Comparison of ENCODE assay signal across 8 cellular contexts in genomic region chr19:1206063-1206732, GRCh38. TPM values are rescaled to one million over a fixed set of nuclear protein-coding genes. Genes with fewer than 3 reads are reported as not detected.
DNase-seq lines count a peak whose midpoint lies in the region; ATAC-seq and TF ChIP-seq lines count a peak whose summit lies in the region.

No MANE protein-coding gene starts in this region.

- H3K9me3 ChIP-seq in DND-41 (ENCODE audit: insufficient read depth, low read length, severe bottlenecking) (no peaks in the 10 kb centered on the region), PC-3 (ENCODE audit: low read length) (no peaks in the 10 kb centered on the region), osteoblast (ENCODE audit: low read depth, low read length) (no peaks in the 10 kb centered on the region)

- DNase-seq in DND-41 (no peak), PC-3 (no peak), epithelial cell of esophagus (ENCODE audit: low read depth) (no peak), osteoblast (ENCODE audit: insufficient read length, low spot score, missing footprints) (no peak), SIG-M5 treated with dmso at 0.1 percent for 504 hours (lab: John Stamatoyannopoulos, UW; ENCODE audit: unreplicated experiment) (no peak), D341Med (ENCODE audit: low spot score) (no peak), globus pallidus (ENCODE audit: low spot score) (no peak)

- no peaks in the 10 kb centered on the region for H3F3A ChIP-seq in PC-3 (ENCODE audit: low read length, unreplicated experiment)

- H3K4me3 ChIP-seq in DND-41 (ENCODE audit: low read depth in 1 of 2, low read length in 2 of 2): peak overlapping the region; percentile 78 to 80
- H3K4me3 ChIP-seq in PC-3 (ENCODE audit: low read length): peak overlapping the region; percentile 84
- H3K4me3 ChIP-seq in epithelial cell of esophagus (ENCODE audit: low read length): peak overlapping the region; percentile 73
- H3K4me3 ChIP-seq in osteoblast (ENCODE audit: insufficient read depth, low read length): peak overlapping the region; percentile 90

- peak overlapping the region; percentile 98 for H3K4me2 ChIP-seq in DND-41 (ENCODE audit: insufficient read depth, low read length)
- H3K4me2 ChIP-seq in PC-3 (ENCODE audit: low read length): peak overlapping the region; percentile 81
- peak overlapping the region; percentile 98 for H3K4me2 ChIP-seq in osteoblast (ENCODE audit: insufficient read depth, low read length)

- no TSS peak for BruUV-seq in PC-3 (replicated peaks; lab: Mats Ljungman, UMichigan)

- H3K4me1 ChIP-seq in DND-41 (ENCODE audit: insufficient read depth, low read length): peaks cover 56% of the 10 kb centered on the region
- peaks cover 9% of the 10 kb centered on the region; the same call in 1 of the 2 replicates for H3K4me1 ChIP-seq in PC-3 (ENCODE audit: insufficient read depth, low read length)
- peaks cover 23% of the 10 kb centered on the region for H3K4me1 ChIP-seq in osteoblast (ENCODE audit: insufficient read depth, low read length)

- peak overlapping the region; percentile 60 for H3K27ac ChIP-seq in DND-41 (ENCODE audit: low read length)
- H3K27ac ChIP-seq in PC-3 (ENCODE audit: low read length): no peak overlapping the region
- peak overlapping the region; percentile 79 for H3K27ac ChIP-seq in osteoblast (ENCODE audit: low read depth, low read length)

- ATAC-seq in DND-41 (ENCODE audit: insufficient read depth, low read depth) (no peak), PC-3 (no peak), HG03097 (IDR thresholded peaks at IDR 0.05; ENCODE audit: low FRiP score, unreplicated experiment) (no peak)

- intact Hi-C loops in PC-3 (cut with micrococcal nuclease): no loop called here

- H3K79me2 ChIP-seq in DND-41 (ENCODE audit: insufficient read depth, low read length) (peaks cover 53% of the 10 kb centered on the region), PC-3 (ENCODE audit: low read length) (peaks cover 50% of the 10 kb centered on the region), osteoblast (ENCODE audit: insufficient read depth, low read length) (peaks cover 49% of the 10 kb centered on the region)

- no peak for TF ChIP-seq CTCF in DND-41 (IDR thresholded peaks at IDR 0.05; ENCODE audit: borderline replicate concordance, extremely low read depth, low read length, poor library complexity, severe bottlenecking)
- no peak for TF ChIP-seq CTCF in PC-3 (conservative IDR thresholded peaks at IDR 0.05; ENCODE audit: low read depth, low read length)
- TF ChIP-seq CTCF in epithelial cell of esophagus (IDR thresholded peaks at IDR 0.05; ENCODE audit: insufficient read depth, low read depth, low read length, missing control alignments): no peak
- no peak for TF ChIP-seq CTCF in osteoblast (IDR thresholded peaks at IDR 0.05; ENCODE audit: extremely low read depth, low read depth, low read length)

- no peaks in the 10 kb centered on the region for H3K9me2 ChIP-seq in PC-3 (replicated peaks; ENCODE audit: low read length)

- 0 out of 2 replicates have a peak overlapping the region, but pooled peaks have one; percentile 38 for H2AFZ ChIP-seq in DND-41 (ENCODE audit: low read depth, low read length)
- no peak overlapping the region for H2AFZ ChIP-seq in PC-3 (ENCODE audit: low read length)
- no peak overlapping the region for H2AFZ ChIP-seq in osteoblast (ENCODE audit: low read length)

- H3K36me3 ChIP-seq in DND-41 (ENCODE audit: insufficient read depth, low read length) (peaks cover 34% of the 10 kb centered on the region), PC-3 (ENCODE audit: low read depth, low read length) (no peaks in the 10 kb centered on the region), osteoblast (ENCODE audit: insufficient read depth, low read length) (peaks cover 12% of the 10 kb centered on the region)

- H3K27me3 ChIP-seq in DND-41 (ENCODE audit: insufficient read depth, low read length, poor library complexity) (no peaks in the 10 kb centered on the region), PC-3 (ENCODE audit: low read length) (no peaks in the 10 kb centered on the region), osteoblast (ENCODE audit: insufficient read depth, low read length) (no peaks in the 10 kb centered on the region)

- POLR2A ChIA-PET in PC-3 (lab: Charles Lee; ENCODE audit: unreplicated experiment): no interaction called here

- H4K20me1 ChIP-seq in DND-41 (ENCODE audit: insufficient read depth, low read length) (peaks cover 34% of the 10 kb centered on the region), PC-3 (ENCODE audit: low read length) (peaks cover 12% of the 10 kb centered on the region; the same call in 1 of the 2 replicates), osteoblast (ENCODE audit: insufficient read depth, low read length) (peaks cover 20% of the 10 kb centered on the region)

- CTCF ChIA-PET in PC-3 (lab: Charles Lee): no interaction called here

- H3K9ac ChIP-seq in DND-41 (ENCODE audit: low read depth, low read length): peak overlapping the region; percentile 75
- peak overlapping the region; percentile 66 for H3K9ac ChIP-seq in PC-3 (ENCODE audit: low read length)

RNA-seq across cellular contexts. Expression of gene STK11, which starts 0.6 kb away (rescaled TPM):
- total RNA-seq in PC-3 (2014; rRNA removed): 82.4 and 93.0 TPM in 2 replicates
- total RNA-seq in osteoblast: 75.7 and 100 TPM in 2 replicates

RNA-seq across cellular contexts. Expression of gene CBARP, which starts 31.6 kb away (rescaled TPM):
- total RNA-seq in PC-3 (2014; rRNA removed) (3.3 and 6.3 TPM in 2 replicates), osteoblast (1.8 and 2.9 TPM in 2 replicates)

RNA-seq across cellular contexts. Expression of gene SBNO2, which starts 32.1 kb away (rescaled TPM):
- total RNA-seq in PC-3 (2014; rRNA removed) (62.4 and 75.0 TPM in 2 replicates), osteoblast (58.0 and 69.1 TPM in 2 replicates)

RNA-seq across cellular contexts. Expression of gene ATP5F1D, which starts 35.4 kb away (rescaled TPM):
- total RNA-seq in PC-3 (2014; rRNA removed) (102 and 187 TPM in 2 replicates), osteoblast (12.4 and 13.8 TPM in 2 replicates)

RNA-seq across cellular contexts. Expression of gene MIDN, which starts 42.2 kb away (rescaled TPM):
- total RNA-seq in PC-3 (2014; rRNA removed): 17.3 and 41.8 TPM in 2 replicates
- total RNA-seq in osteoblast: 14.4 and 19.9 TPM in 2 replicates
